ENCODE assay signal across 26 cellular contexts in genomic region chr12:64142784-64143183, GRCh38.
"Had no signal": no experiment of that assay in that cellular context is flagged by ENCODE, and none has a peak within 500 bp of the region (broad histone marks: within the 10 kb centered on the region; RNA-seq: fewer than 3 reads in every experiment).

No MANE protein-coding gene starts in this region.

- H3K4me1 Mint-ChIP-seq: nephron; stimulated activated naive CD8-positive, alpha-beta T cell treated with anti-CD3 and anti-CD28 coated beads, Interleukin-15, amount 100 ng/mL, for 72 hours had no signal

- H3K27ac ChIP-seq: hepatocyte, left ventricle myocardium inferior, parathyroid adenoma, psoas muscle, right atrium auricular region, right lobe of liver, tibial nerve, vagina had no signal

- H3K27me3 ChIP-seq: hepatocyte, right atrium auricular region, right lobe of liver, tibial nerve, vagina had no signal

- H3K9me3 Mint-ChIP-seq: stimulated activated memory B cell treated with anti-CD40 and anti-IgM and Interleukin-4, amounts not matched to agents 10 μg/mL and 1 μg/mL and 100 μg/mL, for 72 hours; stimulated activated naive CD8-positive, alpha-beta T cell treated with anti-CD3 and anti-CD28 coated beads, Interleukin-15, amount 100 ng/mL, for 72 hours; type B pancreatic cell had no signal

- H3K4me3 ChIP-seq: hepatocyte, left ventricle myocardium inferior, lung, mucosa of descending colon, psoas muscle, right atrium auricular region, right lobe of liver, smooth muscle cell, tibial nerve, vagina had no signal

- H3K36me3 Mint-ChIP-seq: stimulated activated memory B cell treated with anti-CD40 and anti-IgM and Interleukin-4, amounts not matched to agents 10 μg/mL and 1 μg/mL and 100 μg/mL, for 72 hours had no signal

- H3K4me3 Mint-ChIP-seq: naive thymus-derived CD8-positive, alpha-beta T cell; nephron; neural crest cell; stimulated activated memory B cell treated with anti-CD40 and anti-IgM and Interleukin-4, amounts not matched to agents 10 μg/mL and 1 μg/mL and 100 μg/mL, for 72 hours; stimulated activated naive CD8-positive, alpha-beta T cell treated with anti-CD3 and anti-CD28 coated beads, Interleukin-15, amount 100 ng/mL, for 72 hours; type B pancreatic cell had no signal

- H3K27ac Mint-ChIP-seq: naive thymus-derived CD8-positive, alpha-beta T cell; stimulated activated memory B cell treated with anti-CD40 and anti-IgM and Interleukin-4, amounts not matched to agents 10 μg/mL and 1 μg/mL and 100 μg/mL, for 72 hours; type B pancreatic cell had no signal

- H3K27me3 Mint-ChIP-seq: naive thymus-derived CD8-positive, alpha-beta T cell; stimulated activated memory B cell treated with anti-CD40 and anti-IgM and Interleukin-4, amounts not matched to agents 10 μg/mL and 1 μg/mL and 100 μg/mL, for 72 hours; stimulated activated naive CD8-positive, alpha-beta T cell treated with anti-CD3 and anti-CD28 coated beads, Interleukin-15, amount 100 ng/mL, for 72 hours; type B pancreatic cell had no signal

- DNase-seq: islet precursor cell; left ventricle myocardium inferior; midbrain; mucosa of descending colon; naive thymus-derived CD8-positive, alpha-beta T cell; occipital lobe; psoas muscle; right lobe of liver; stimulated activated CD4-positive, alpha-beta T cell treated with anti-CD3 and anti-CD28 coated beads, Interleukin-1b, Interleukin-23, amount 100 ng/mL, for 48 hours; stimulated activated CD4-positive, alpha-beta T cell treated with anti-CD3 and anti-CD28 coated beads, Interleukin-2, amount 100 ng/mL, for 48 hours; stimulated activated CD4-positive, alpha-beta T cell treated with anti-CD3 and anti-CD28 coated beads, Interleukin-4, amount 100 ng/mL, for 4 hours; stimulated activated CD8-positive, alpha-beta memory T cell treated with anti-CD3 and anti-CD28 coated beads, Interleukin-4, amount 100 ng/mL, for 48 hours; stimulated activated naive CD4-positive, alpha-beta T cell treated with Interleukin-2 at 50 U/mL for 16 hours; stimulated activated naive CD8-positive, alpha-beta T cell treated with anti-CD3 and anti-CD28 coated beads, Interleukin-15, amount 100 ng/mL, for 72 hours; substantia nigra had no signal

- H3K9me3 ChIP-seq: left ventricle myocardium inferior, mucosa of descending colon, psoas muscle, right atrium auricular region, right lobe of liver, tibial nerve, vagina had no signal

- H3K4me1 ChIP-seq: left ventricle myocardium inferior, parathyroid adenoma, psoas muscle, right atrium auricular region, right lobe of liver, tibial nerve, vagina had no signal

- H3K36me3 ChIP-seq: right lobe of liver had no signal
